10 cellular contexts compared by ENCODE assay signal in the genomic region with DNA sequence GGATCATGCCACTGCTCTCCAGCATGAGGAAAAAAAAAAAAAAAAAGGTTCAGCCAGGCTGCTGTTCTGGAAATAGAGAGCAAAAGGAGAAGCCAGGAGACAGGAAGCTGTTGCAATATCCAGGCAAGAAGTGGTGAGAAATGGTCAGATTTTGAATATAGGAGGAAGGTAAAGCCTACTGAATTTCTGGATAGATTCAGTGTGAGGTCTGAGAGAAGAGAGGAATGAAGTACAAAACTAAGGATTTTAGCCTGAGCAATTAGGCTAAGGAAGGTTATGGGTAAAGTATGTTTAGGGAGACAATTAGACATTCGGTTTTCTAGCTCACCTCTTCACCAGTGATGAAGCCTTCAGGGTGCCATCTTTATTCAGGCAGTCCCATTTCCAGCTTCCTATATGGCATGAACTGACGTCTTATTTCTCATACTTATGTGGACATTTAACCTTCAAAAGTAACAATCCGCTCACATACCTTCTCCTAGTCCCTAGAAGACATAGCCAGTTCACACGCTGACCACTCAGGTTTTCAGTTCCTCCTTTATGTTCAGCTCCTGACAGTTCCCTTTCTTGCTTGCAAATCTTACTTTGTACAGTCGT. TPM values are rescaled to one million over a fixed set of nuclear protein-coding genes. Genes with fewer than 3 reads are reported as not detected.
DNase-seq lines count a peak whose midpoint lies in the region; ATAC-seq, FAIRE-seq and TF ChIP-seq lines count a peak whose summit lies in the region.
"Had no signal": no experiment of that assay in that cellular context is flagged by ENCODE, and none has a peak within 500 bp of the region (broad histone marks: within the 10 kb centered on the region; RNA-seq: fewer than 3 reads in every experiment).

No MANE protein-coding gene starts in this region.

- intact Hi-C loops in MCF 10A (cut with micrococcal nuclease) (no loop called here), breast epithelium (cut with DNase I; ENCODE audit: low total_unique reads) (no loop called here), GM12878 (cut with micrococcal nuclease; ENCODE audit: unreplicated experiment) (loop anchor here (1.0 to 10.0 kb wide), 2 partner anchors 57 to 141 kb away; partner anchors contain the start of genes KIF9 and KLHL18)

- FAIRE-seq in GM12878 (lab: Jason Lieb, UNC), result peak; percentile 97
- FAIRE-seq: A204.1 had no signal

- peak in 1 of 2 experiments; percentile 95; a peak in 2 of 4 replicates for TF ChIP-seq EP300 in GM12878 (IDR thresholded peaks at IDR 0.05; ENCODE audit: borderline replicate concordance in 1 of 2, control insufficient read depth in 1 of 2, low read depth in 2 of 2, low read length in 2 of 2)

- peak overlapping the region; percentile 2 for H3K27ac Mint-ChIP-seq in MCF 10A (ENCODE audit: low read depth, unreplicated experiment)
- no peak overlapping the region for H3K27ac Mint-ChIP-seq in activated CD4-positive, alpha-beta T cell treated with anti-CD3 and anti-CD28 coated beads, Interleukin-2, amount 10 ng/mL, durations not matched to agents 7 days and 5 days

- no peaks in the 10 kb centered on the region for H3K27me3 Mint-ChIP-seq in MCF 10A (ENCODE audit: insufficient read depth, unreplicated experiment)
- H3K27me3 Mint-ChIP-seq in activated CD4-positive, alpha-beta T cell treated with anti-CD3 and anti-CD28 coated beads, Interleukin-2, amount 10 ng/mL, durations not matched to agents 7 days and 5 days, result no peaks in the 10 kb centered on the region

- H3K79me2 ChIP-seq in GM12878 (ENCODE audit: control insufficient read depth, insufficient read depth, low read length), result no peaks in the 10 kb centered on the region

- TF ChIP-seq CTCF in MCF 10A (IDR thresholded peaks at IDR 0.05; ENCODE audit: unreplicated experiment) (no peak), breast epithelium (IDR thresholded peaks at IDR 0.05) (no peak), GM12878 (IDR thresholded peaks at IDR 0.05 in 2 of 3, conservative IDR thresholded peaks at IDR 0.05 in 1 of 3; ENCODE audit: control insufficient read depth in 2 of 3, extremely low read depth in 1 of 3, insufficient read depth in 1 of 3, low read depth in 3 of 3, low read length in 3 of 3) (no peak)

- POLR2A ChIA-PET in MCF 10A (lab: Yijun Ruan, JAX), result interaction anchor here (0.5 to 0.7 kb wide), 3 partner anchors 37 to 890 kb away, joined by 3 to 6 read pairs (median 4); no protein-coding TSS in a partner anchor
- POLR2A ChIA-PET in GM12878 (lab: Charles Lee), result interaction anchor here (0.6 to 1.2 kb wide), 7 partner anchors 46 to 1725 kb away, joined by 3 to 6 read pairs (median 4); partner anchors contain the start of gene SETD2
- POLR2A ChIA-PET in activated CD4-positive, alpha-beta T cell treated with anti-CD3 and anti-CD28 coated beads, Interleukin-2, amount 10 ng/mL, durations not matched to agents 7 days and 5 days (lab: Charles Lee), result no interaction called here

- H3K27me3 ChIP-seq in breast epithelium (no peaks in the 10 kb centered on the region), GM12878 (replicated peaks in 1 of 2; ENCODE audit: control insufficient read depth in 2 of 2, insufficient read depth in 2 of 2, low read length in 1 of 2) (no peaks in the 10 kb centered on the region)

- H2AFZ ChIP-seq in GM12878 (ENCODE audit: control insufficient read depth, low read depth, low read length), result peak overlapping the region; percentile 33; the same call in 1 of the 2 replicates

- no peaks in the 10 kb centered on the region for H3K4me1 ChIP-seq in breast epithelium
- peaks cover 46% of the 10 kb centered on the region for H3K4me1 ChIP-seq in GM12878 (ENCODE audit: control insufficient read depth, insufficient read depth, low read length)

- BruUV-seq in MCF 10A (replicated peaks; lab: Mats Ljungman, UMichigan) (no TSS peak), GM12878 (replicated peaks; lab: Mats Ljungman, UMichigan) (no TSS peak)

- H3K4me1 Mint-ChIP-seq in MCF 10A (ENCODE audit: insufficient read depth, unreplicated experiment), result peaks cover 10% of the 10 kb centered on the region
- no peaks in the 10 kb centered on the region for H3K4me1 Mint-ChIP-seq in activated CD4-positive, alpha-beta T cell treated with anti-CD3 and anti-CD28 coated beads, Interleukin-2, amount 10 ng/mL, durations not matched to agents 7 days and 5 days

- no peak overlapping the region for H3K4me3 ChIP-seq in breast epithelium
- H3K4me3 ChIP-seq in GM12878, result no peak overlapping the region; the same call in 1 of the 2 replicates

- no peaks in the 10 kb centered on the region for H3K36me3 ChIP-seq in breast epithelium
- no peaks in the 10 kb centered on the region for H3K36me3 ChIP-seq in GM12878 (ENCODE audit: control insufficient read depth in 2 of 2, insufficient read depth in 2 of 2, low read length in 1 of 2)

- no peak overlapping the region for H3K9ac ChIP-seq in GM12878 (ENCODE audit: control insufficient read depth, insufficient read depth, low read length)

- no peak for TF ChIP-seq RAD21 in GM12878 (IDR thresholded peaks at IDR 0.05; ENCODE audit: insufficient read depth, low read depth, low read length)

- no peak overlapping the region for H3K27ac ChIP-seq in breast epithelium
- peak overlapping the region; percentile 32; the same call in 1 of the 2 replicates for H3K27ac ChIP-seq in GM12878 (ENCODE audit: control insufficient read depth, insufficient read depth)
- H3K27ac ChIP-seq in substantia nigra (ENCODE audit: low read depth, low read length, poor library complexity, severe bottlenecking), result no peak overlapping the region

- H3K9me3 ChIP-seq in breast epithelium (no peaks in the 10 kb centered on the region), GM12878 (replicated peaks; ENCODE audit: control insufficient read depth, insufficient read depth, low read length) (no peaks in the 10 kb centered on the region)

- H3K4me3 Mint-ChIP-seq in MCF 10A (ENCODE audit: unreplicated experiment), result no peak overlapping the region
- no peak overlapping the region for H3K4me3 Mint-ChIP-seq in activated CD4-positive, alpha-beta T cell treated with anti-CD3 and anti-CD28 coated beads, Interleukin-2, amount 10 ng/mL, durations not matched to agents 7 days and 5 days

- SMC1A ChIA-PET in GM12878 (lab: Charles Lee; ENCODE audit: uncharacterized antibody, unreplicated experiment), result interaction anchor here (0.6 to 2.0 kb wide), 13 partner anchors 11 to 122 kb away, joined by 3 to 7 read pairs (median 3); no protein-coding TSS in a partner anchor

- CTCF ChIA-PET in MCF 10A (lab: Yijun Ruan, JAX) (no interaction called here), GM12878 (lab: Yijun Ruan, JAX) (interaction anchor here (0.6 to 4.1 kb wide), 7 partner anchors 13 to 345 kb away, joined by 3 to 18 read pairs (median 4); partner anchors contain the start of gene SETD2)
- CTCF ChIA-PET in activated CD4-positive, alpha-beta T cell treated with anti-CD3 and anti-CD28 coated beads, Interleukin-2, amount 10 ng/mL, durations not matched to agents 7 days and 5 days (lab: Charles Lee), result interaction anchor here (0.6 to 1.2 kb wide), 2 partner anchors 11 to 17 kb away, joined by 3 to 4 read pairs; no protein-coding TSS in a partner anchor

- H3K36me3 Mint-ChIP-seq in MCF 10A (ENCODE audit: insufficient read depth, unreplicated experiment), result peaks cover 4% of the 10 kb centered on the region
- no peaks in the 10 kb centered on the region for H3K36me3 Mint-ChIP-seq in activated CD4-positive, alpha-beta T cell treated with anti-CD3 and anti-CD28 coated beads, Interleukin-2, amount 10 ng/mL, durations not matched to agents 7 days and 5 days (ENCODE audit: low read depth)

- TF ChIP-seq POLR2A in breast epithelium (IDR thresholded peaks at IDR 0.05) (no peak), GM12878 (IDR thresholded peaks at IDR 0.05; ENCODE audit: low read depth, low read length) (no peak)

- in situ Hi-C loops in GM12878 (cut with MboI), result no loop called here

- no peak for DNase-seq in MCF 10A (ENCODE audit: unreplicated experiment)
- no peak for DNase-seq in breast epithelium (ENCODE audit: low spot score in 2 of 2)
- DNase-seq in GM12878 (ENCODE audit: low read depth, low spot score), result peak; percentile 77
- peak; percentile 16 for DNase-seq in superior temporal gyrus (ENCODE audit: extremely low spot score)
- DNase-seq in substantia nigra (lab: John Stamatoyannopoulos, UW), result no peak
- no peak for DNase-seq in DMS79 (lab: John Stamatoyannopoulos, UW)
- no peak for DNase-seq in activated CD4-positive, alpha-beta T cell treated with anti-CD3 and anti-CD28 coated beads, Interleukin-2, amount 10 ng/mL, durations not matched to agents 7 days and 5 days
- DNase-seq: caudate nucleus had no signal

- peak; percentile 43 for ATAC-seq in HG03342 (IDR thresholded peaks at IDR 0.05; ENCODE audit: unreplicated experiment)
- ATAC-seq in GM12878, result peak; percentile 85

- peak overlapping the region; percentile 51 for H3K4me2 ChIP-seq in GM12878 (ENCODE audit: control insufficient read depth, insufficient read depth)

- under 1% methylated on average over 5 of the region's 5 CpGs for WGBS in GM12878 (ENCODE audit: insufficient coverage, insufficient replicate concordance, low lambda C conversion rate, missing lambda C conversion rate)

- RAD21 ChIA-PET in GM12878 (lab: Charles Lee; ENCODE audit: unreplicated experiment), result interaction anchor here (0.6 to 1.5 kb wide), 10 partner anchors 25 to 209 kb away, joined by 3 to 5 read pairs (median 3); partner anchors contain the start of gene SETD2

- no peaks in the 10 kb centered on the region for H4K20me1 ChIP-seq in GM12878 (ENCODE audit: control insufficient read depth, insufficient read depth)

- peaks cover 4% of the 10 kb centered on the region for H3K9me3 Mint-ChIP-seq in MCF 10A (ENCODE audit: unreplicated experiment)
- H3K9me3 Mint-ChIP-seq in activated CD4-positive, alpha-beta T cell treated with anti-CD3 and anti-CD28 coated beads, Interleukin-2, amount 10 ng/mL, durations not matched to agents 7 days and 5 days, result no peaks in the 10 kb centered on the region

RNA-seq across cellular contexts. Expression of gene KIF9, which starts 57.2 kb away (rescaled TPM):
- total RNA-seq in MCF 10A (2022) (6.7 and 9.5 TPM in 2 replicates), breast epithelium (10 to 100 TPM in 1 of 3 donors, 1 to 10 TPM in 2; 4.5 to 10.7 (median 9.5) TPM), GM12878 (2014; rRNA removed) (4.6 and 6.8 TPM in 2 replicates), GM12878 (2014; rRNA removed; fragmentation: Illumina TruSeq; extraction: Trizol) (4.1 and 5.2 TPM in 2 replicates), GM12878 (2021) (4.6 and 6.3 TPM in 2 replicates)
- 4.6 and 5.2 TPM in 2 replicates for total RNA-seq in GM12878 (2013; cell fraction: nucleolus; rRNA removed)
- 2.3 TPM for polyA plus RNA-seq in GM12878 (2011; ENCODE audit: low read depth)
- polyA plus RNA-seq in GM12878 (2011; rRNA removed) (5.3 and 6.7 TPM in 2 replicates), GM12878 (2014; fragmentation: Illumina TruSeq; extraction: Trizol) (2.7 and 3.0 TPM in 2 replicates), GM12878 (2014; fragmentation: Nextera tagmentation; extraction: Ambion mirVana) (1 to 10 TPM; 7.6 to 8.0 TPM), GM12878 (2014; rRNA removed) (5.4 TPM in 2 replicates), GM12878 (2016; fragmentation: Nextera tagmentation; extraction: Ambion mirVana) (10 to 100 TPM in 1 of 2 experiments, 1 to 10 TPM in 1; 8.2 to 10.2 TPM)
- polyA plus RNA-seq in GM12878 (2011; cell fraction: cytosol; rRNA removed), result 4.0 and 4.5 TPM in 2 replicates
- 5.0 and 5.5 TPM in 2 replicates for polyA plus RNA-seq in GM12878 (2011; cell fraction: nucleus; rRNA removed)
- polyA plus RNA-seq in GM12878 (2012), result 3.8 and 4.6 TPM in 2 replicates
- 2.0 and 2.6 TPM in 2 replicates for polyA minus RNA-seq in GM12878 (2011; rRNA and poly(A)+ RNA removed)
- 2.3 and 3.5 TPM in 2 replicates for polyA minus RNA-seq in GM12878 (2011; cell fraction: cytosol; rRNA and poly(A)+ RNA removed)
- 3.5 and 3.9 TPM in 2 replicates for polyA minus RNA-seq in GM12878 (2011; cell fraction: nucleus; rRNA and poly(A)+ RNA removed)
- 1 to 10 TPM; 3.6 to 3.9 TPM for total RNA-seq in activated CD4-positive, alpha-beta T cell treated with anti-CD3 and anti-CD28 coated beads, Interleukin-2, amount 10 ng/mL, durations not matched to agents 7 days and 5 days

RNA-seq across cellular contexts. Expression of gene KLHL18, which starts 57.3 kb away (rescaled TPM):
- total RNA-seq in MCF 10A (2022) (36.4 and 36.6 TPM in 2 replicates), breast epithelium (10 to 100 TPM; 12.5 to 14.5 (median 14.1) TPM), GM12878 (2014; rRNA removed) (28.6 and 32.1 TPM in 2 replicates), GM12878 (2014; rRNA removed; fragmentation: Illumina TruSeq; extraction: Trizol) (22.7 and 24.0 TPM in 2 replicates), GM12878 (2021) (51.5 and 56.5 TPM in 2 replicates)
- total RNA-seq in GM12878 (2013; cell fraction: nucleolus; rRNA removed), result 47.7 and 66.7 TPM in 2 replicates
- 12.4 TPM for polyA plus RNA-seq in GM12878 (2011; ENCODE audit: low read depth)
- polyA plus RNA-seq in GM12878 (2011; rRNA removed) (36.7 and 61.5 TPM in 2 replicates), GM12878 (2014; fragmentation: Illumina TruSeq; extraction: Trizol) (20.2 and 28.5 TPM in 2 replicates), GM12878 (2014; fragmentation: Nextera tagmentation; extraction: Ambion mirVana) (10 to 100 TPM; 65.6 to 69.8 TPM), GM12878 (2014; rRNA removed) (32.6 and 35.6 TPM in 2 replicates), GM12878 (2016; fragmentation: Nextera tagmentation; extraction: Ambion mirVana) (10 to 100 TPM; 51.8 to 56.6 TPM)
- 64.6 and 76.1 TPM in 2 replicates for polyA plus RNA-seq in GM12878 (2011; cell fraction: cytosol; rRNA removed)
- polyA plus RNA-seq in GM12878 (2011; cell fraction: nucleus; rRNA removed), result 39.0 and 50.3 TPM in 2 replicates
- polyA plus RNA-seq in GM12878 (2012), result 26.6 and 31.3 TPM in 2 replicates
- 49.1 and 54.9 TPM in 2 replicates for polyA minus RNA-seq in GM12878 (2011; rRNA and poly(A)+ RNA removed)
- 11.1 and 13.2 TPM in 2 replicates for polyA minus RNA-seq in GM12878 (2011; cell fraction: cytosol; rRNA and poly(A)+ RNA removed)
- 10.8 and 22.6 TPM in 2 replicates for polyA minus RNA-seq in GM12878 (2011; cell fraction: nucleus; rRNA and poly(A)+ RNA removed)
- total RNA-seq in activated CD4-positive, alpha-beta T cell treated with anti-CD3 and anti-CD28 coated beads, Interleukin-2, amount 10 ng/mL, durations not matched to agents 7 days and 5 days, result 10 to 100 TPM; 21.4 to 24.8 TPM

Comparison
In these comparisons a context has a peak if more than half of its experiments do, and no peak if none do; other contexts are left out.
1. DNase-seq: peak in GM12878 (single experiment) and superior temporal gyrus (single experiment); none in MCF 10A (single experiment), breast epithelium (0 of 2), substantia nigra (0 of 49), DMS79 (single experiment) and activated CD4-positive, alpha-beta T cell treated with anti-CD3 and anti-CD28 coated beads, Interleukin-2, amount 10 ng/mL, durations not matched to agents 7 days and 5 days (single experiment).